ENCODE assay signal across 31 cellular contexts in the genomic region with DNA sequence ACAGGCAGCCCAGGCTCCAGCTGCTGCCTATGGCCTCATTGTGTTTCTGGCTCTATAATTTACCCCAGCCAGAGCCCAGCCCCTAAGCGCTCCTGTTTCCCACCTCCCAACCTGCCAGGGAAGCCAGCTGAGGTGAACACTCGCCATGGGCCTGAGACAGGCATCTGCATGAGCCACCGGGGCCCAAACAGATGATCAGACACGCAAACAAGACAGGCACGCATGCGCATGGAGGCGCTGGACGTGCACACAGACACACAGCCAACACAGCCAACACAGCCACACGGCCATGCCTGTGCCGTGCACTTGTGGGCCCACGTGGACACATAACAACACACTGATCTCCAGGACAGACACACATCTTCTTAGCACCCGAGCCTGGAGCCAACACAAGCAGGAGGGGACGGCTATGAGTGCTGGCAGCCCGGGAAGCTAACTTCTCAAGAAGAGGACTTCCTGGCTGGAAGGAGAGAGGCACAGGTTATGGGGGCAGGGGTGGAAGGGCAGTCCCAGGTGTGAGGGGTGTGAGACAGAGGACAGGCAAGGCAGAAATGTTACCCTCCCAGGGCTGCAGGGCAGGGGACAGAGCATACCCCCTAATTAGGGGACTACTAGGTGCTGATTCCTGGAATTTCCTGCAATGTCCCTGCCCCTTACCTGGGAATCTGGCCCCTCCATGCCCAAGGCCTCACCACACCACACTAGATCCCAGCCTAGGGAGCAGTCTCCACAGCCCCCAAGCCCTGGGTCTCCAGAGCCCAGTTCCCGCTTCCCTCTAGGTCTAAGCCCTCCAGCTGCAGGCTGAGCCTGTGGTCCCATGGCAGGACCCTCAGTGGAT.
A peak's percentile ranks its signal among the peaks of the same experiment; 100 is the strongest.
DNase-seq lines count a peak whose midpoint lies in the region; ATAC-seq, FAIRE-seq and TF ChIP-seq lines count a peak whose summit lies in the region.
"Had no signal": no experiment of that assay in that cellular context is flagged by ENCODE, and none has a peak within 500 bp of the region (broad histone marks: within the 10 kb centered on the region; RNA-seq: fewer than 3 reads in every experiment).

No MANE protein-coding gene starts in this region.

- DNase-seq in NCI-H748 (lab: John Stamatoyannopoulos, UW; ENCODE audit: unreplicated experiment), result peak; percentile 30
- DNase-seq in NCI-H748 treated with DMSO at 0.1 percent for 48 hours (lab: John Stamatoyannopoulos, UW), result no peak
- DNase-seq in NCI-H69 (lab: John Stamatoyannopoulos, UW), result peak; percentile 99
- DNase-seq in kidney, result peak; percentile 28
- DNase-seq in aorta, result peak; percentile 24 to 61
- DNase-seq in activated T-cell treated with anti-CD3 and anti-CD28 coated beads, Interleukin-2, amount 50 U/mL, for 1 hour, result no peak
- DNase-seq in naive thymus-derived CD4-positive, alpha-beta T cell, result no peak
- no peak for DNase-seq in NCI-H226
- DNase-seq: activated CD4-positive, alpha-beta T cell treated with anti-CD3 and anti-CD28 coated beads for 4 hours; activated T-cell treated with anti-CD3 and anti-CD28 coated beads for 4 hours; CD4-positive, alpha-beta T cell; gastrocnemius medialis; HCEC 1CT; Kasumi-1; MV-4-11; NCI-H1930; NCI-H446 treated with DMSO at 0.1 percent for 48 hours; ovary; SJCRH30; stimulated activated naive CD4-positive, alpha-beta T cell treated with Interleukin-2 at 50 U/mL for 16 hours; T1000; WERI-Rb-1 had no signal

- peaks cover 0 to 4% (median 0%) of the 10 kb centered on the region in 5 donors for H3K27me3 Mint-ChIP-seq in naive thymus-derived CD4-positive, alpha-beta T cell
- H3K27me3 Mint-ChIP-seq: CD4-positive, alpha-beta T cell had no signal

- 62 to 65% methylated on average over 15 of the region's 15 CpGs for WGBS in aorta, 2 donors

- no peak overlapping the region for H3K4me3 ChIP-seq in kidney (ENCODE audit: low read length in 2 of 2)
- H3K4me3 ChIP-seq in aorta (ENCODE audit: low read length in 2 of 2), result no peak overlapping the region
- no peak overlapping the region for H3K4me3 ChIP-seq in naive thymus-derived CD4-positive, alpha-beta T cell (ENCODE audit: low read length)
- H3K4me3 ChIP-seq: A549, breast epithelium, gastrocnemius medialis, lower lobe of right lung, ovary, Peyer's patch, SJCRH30 had no signal

- H3K36me3 ChIP-seq in kidney (ENCODE audit: control insufficient read depth in 1 of 2, insufficient read depth in 2 of 2, low read length in 2 of 2) (no peaks in the 10 kb centered on the region), aorta (ENCODE audit: control insufficient read depth in 1 of 2, insufficient read depth in 2 of 2, low read length in 1 of 2) (no peaks in the 10 kb centered on the region)
- H3K36me3 ChIP-seq in naive thymus-derived CD4-positive, alpha-beta T cell (ENCODE audit: control insufficient read depth in 2 of 3, insufficient read depth in 3 of 3, low read length in 3 of 3), result no peaks in the 10 kb centered on the region
- H3K36me3 ChIP-seq: breast epithelium, gastrocnemius medialis, lower lobe of right lung, ovary, Peyer's patch, SJCRH30 had no signal

- intact Hi-C loops in kidney (cut with DNase I) (loop anchor here (10.0 kb wide), 1 partner anchor 276 kb away; the partner anchor contains the start of gene IP6K3), aorta (cut with DNase I) (loop anchor here in 1 of 2 donors (10.0 kb wide), 1 partner anchor 256 kb away; no protein-coding TSS in a partner anchor)
- intact Hi-C loops in naive thymus-derived CD4-positive, alpha-beta T cell (cut with micrococcal nuclease), result loop anchor here in 1 of 2 donors (10.0 kb wide), 1 partner anchor 116 kb away; no protein-coding TSS in a partner anchor

- no peaks in the 10 kb centered on the region for H3K36me3 Mint-ChIP-seq in naive thymus-derived CD4-positive, alpha-beta T cell
- H3K36me3 Mint-ChIP-seq: activated naive CD4-positive, alpha-beta T cell treated with anti-CD3 and anti-CD28 coated beads, Interleukin-2, amount 50 U/mL, for 72 hours; natural killer cell treated with Interleukin-12 subunit alpha and Interleukin-12 subunit beta and Interleukin-15 and Interleukin-18, amount 100 ng/mL, for 72 hours had no signal

- H3K27ac Mint-ChIP-seq in naive thymus-derived CD4-positive, alpha-beta T cell, result no peak overlapping the region
- H3K27ac Mint-ChIP-seq: activated naive CD4-positive, alpha-beta T cell treated with anti-CD3 and anti-CD28 coated beads, Interleukin-2, amount 50 U/mL, for 72 hours; CD4-positive, alpha-beta T cell; natural killer cell treated with Interleukin-12 subunit alpha and Interleukin-12 subunit beta and Interleukin-15 and Interleukin-18, amount 100 ng/mL, for 72 hours had no signal

- no peaks in the 10 kb centered on the region for H3K27me3 ChIP-seq in aorta (ENCODE audit: control insufficient read depth in 1 of 2, insufficient read depth in 2 of 2, low read length in 1 of 2)
- no peaks in the 10 kb centered on the region for H3K27me3 ChIP-seq in naive thymus-derived CD4-positive, alpha-beta T cell (ENCODE audit: control insufficient read depth in 2 of 2, insufficient read depth in 2 of 2, low read length in 2 of 2)
- H3K27me3 ChIP-seq: breast epithelium, ovary, Peyer's patch had no signal

- ATAC-seq in aorta (ENCODE audit: low FRiP score), result no peak
- ATAC-seq in naive thymus-derived CD4-positive, alpha-beta T cell, result no peak
- ATAC-seq: A549; activated naive CD4-positive, alpha-beta T cell treated with anti-CD3 and anti-CD28 coated beads, Interleukin-2, amount 50 U/mL, for 72 hours; gastrocnemius medialis; lower lobe of right lung; natural killer cell treated with Interleukin-12 subunit alpha and Interleukin-12 subunit beta and Interleukin-15 and Interleukin-18, amount 100 ng/mL, for 72 hours had no signal

- H3K4me1 Mint-ChIP-seq in naive thymus-derived CD4-positive, alpha-beta T cell, result peaks cover 0 to 5% (median 0%) of the 10 kb centered on the region in 7 donors

- H3K4me1 ChIP-seq in kidney (ENCODE audit: control insufficient read depth in 1 of 2, insufficient read depth in 1 of 2, low read depth in 1 of 2, low read length in 2 of 2) (no peaks in the 10 kb centered on the region), aorta (ENCODE audit: control insufficient read depth in 1 of 2, insufficient read depth in 2 of 2, low read length in 2 of 2) (no peaks in the 10 kb centered on the region)
- H3K4me1 ChIP-seq in naive thymus-derived CD4-positive, alpha-beta T cell (ENCODE audit: control insufficient read depth in 2 of 2, insufficient read depth in 2 of 2, low read length in 2 of 2), result no peaks in the 10 kb centered on the region
- H3K4me1 ChIP-seq: A549, breast epithelium, gastrocnemius medialis, lower lobe of right lung, Peyer's patch, SJCRH30 had no signal

- CTCF ChIA-PET in naive thymus-derived CD4-positive, alpha-beta T cell (lab: Charles Lee), result interaction anchor here (0.6 kb wide), 1 partner anchor 220 kb away, joined by 4 read pairs; no protein-coding TSS in a partner anchor

- POLR2A ChIA-PET in naive thymus-derived CD4-positive, alpha-beta T cell (lab: Charles Lee), result no interaction called here

- TF ChIP-seq CTCF in kidney (IDR thresholded peaks at IDR 0.05; ENCODE audit: borderline replicate concordance, extremely low read depth, insufficient read depth), result no peak

- H3K9me3 Mint-ChIP-seq in naive thymus-derived CD4-positive, alpha-beta T cell, result peaks cover 0 to 3% (median 0%) of the 10 kb centered on the region in 11 donors
- H3K9me3 Mint-ChIP-seq: activated naive CD4-positive, alpha-beta T cell treated with anti-CD3 and anti-CD28 coated beads, Interleukin-2, amount 50 U/mL, for 72 hours; CD4-positive, alpha-beta T cell; natural killer cell treated with Interleukin-12 subunit alpha and Interleukin-12 subunit beta and Interleukin-15 and Interleukin-18, amount 100 ng/mL, for 72 hours had no signal

- FAIRE-seq in kidney (lab: Jason Lieb, UNC), result no peak
- FAIRE-seq: A549, D721Med, endothelial cell of umbilical vein, HepG2 had no signal

- no peak overlapping the region for H3K9ac ChIP-seq in kidney (ENCODE audit: low read length in 2 of 2)

- H3K9me3 ChIP-seq in kidney (ENCODE audit: control insufficient read depth in 1 of 2, low read length in 2 of 2) (peaks cover 0 to 2% of the 10 kb centered on the region in 2 donors), aorta (ENCODE audit: control insufficient read depth, low read length) (peaks cover 3% of the 10 kb centered on the region)
- H3K9me3 ChIP-seq in naive thymus-derived CD4-positive, alpha-beta T cell (ENCODE audit: control insufficient read depth in 2 of 3, low read length in 3 of 3), result no peaks in the 10 kb centered on the region
- H3K9me3 ChIP-seq: A549, breast epithelium, gastrocnemius medialis, lower lobe of right lung, ovary, Peyer's patch, SJCRH30 had no signal

- H3K27ac ChIP-seq in kidney (ENCODE audit: low read depth in 2 of 2, low read length in 2 of 2), result no peak overlapping the region
- no peak overlapping the region for H3K27ac ChIP-seq in aorta (ENCODE audit: low read depth in 1 of 2, low read length in 2 of 2)
- no peak overlapping the region for H3K27ac ChIP-seq in naive thymus-derived CD4-positive, alpha-beta T cell (ENCODE audit: low read depth, low read length)
- H3K27ac ChIP-seq: A549, breast epithelium, gastrocnemius medialis, lower lobe of right lung, ovary, Peyer's patch, SJCRH30, WERI-Rb-1 had no signal

- H3K4me3 Mint-ChIP-seq in naive thymus-derived CD4-positive, alpha-beta T cell, result no peak overlapping the region
- H3K4me3 Mint-ChIP-seq: CD4-positive, alpha-beta T cell; natural killer cell treated with Interleukin-12 subunit alpha and Interleukin-12 subunit beta and Interleukin-15 and Interleukin-18, amount 100 ng/mL, for 72 hours had no signal

Comparison
In these comparisons a context has a peak if more than half of its experiments do, and no peak if none do; other contexts are left out.
1. DNase-seq: peak in NCI-H748 (single experiment), NCI-H69 (single experiment), kidney (single experiment) and aorta (2 of 2); none in NCI-H748 treated with DMSO at 0.1 percent for 48 hours (single experiment), activated T-cell treated with anti-CD3 and anti-CD28 coated beads, Interleukin-2, amount 50 U/mL, for 1 hour (single experiment), naive thymus-derived CD4-positive, alpha-beta T cell (0 of 9) and NCI-H226 (single experiment).